In genomic region chr3:173743111-173743510, GRCh38 we compare ENCODE assay signal across 18 cellular contexts.
DNase-seq lines count a peak whose midpoint lies in the region; ATAC-seq, FAIRE-seq and TF ChIP-seq lines count a peak whose summit lies in the region.
"Had no signal": no experiment of that assay in that cellular context is flagged by ENCODE, and none has a peak within 500 bp of the region (broad histone marks: within the 10 kb centered on the region; RNA-seq: fewer than 3 reads in every experiment).

No MANE protein-coding gene starts in this region.

- H2AFZ ChIP-seq in KMS-11 (ENCODE audit: low read depth) (peak overlapping the region; percentile 10; the same call in 1 of the 2 replicates), smooth muscle cell (ENCODE audit: low read depth) (peak overlapping the region; percentile 88)

- no peak overlapping the region for H3K4me3 ChIP-seq in KMS-11 (IDR thresholded peaks at IDR 0.05; ENCODE audit: insufficient read depth, low read depth, low read length)
- H3K4me3 ChIP-seq in SJSA1 = no peak overlapping the region
- H3K4me3 ChIP-seq in smooth muscle cell = no peak overlapping the region

- no peak for FAIRE-seq in GM12892 (lab: Jason Lieb, UNC)

- no peak for ATAC-seq in HG03159 (IDR thresholded peaks at IDR 0.05; ENCODE audit: unreplicated experiment)
- ATAC-seq: activated T-cell treated with anti-CD3 and anti-CD28 coated beads, Interleukin-2, amount 50 U/mL, for 72 hours; left ventricle myocardium superior had no signal

- H3K4me1 ChIP-seq in KMS-11 (ENCODE audit: low read depth, poor library complexity, severe bottlenecking) = peaks cover 14% of the 10 kb centered on the region
- H3K4me1 ChIP-seq in SJSA1 (replicated peaks) = peaks cover 71% of the 10 kb centered on the region
- H3K4me1 ChIP-seq in smooth muscle cell (ENCODE audit: low read depth) = peaks cover 10% of the 10 kb centered on the region
- H3K4me1 ChIP-seq: testis had no signal

- no peaks in the 10 kb centered on the region for H4K20me1 ChIP-seq in KMS-11 (ENCODE audit: insufficient read depth)
- H4K20me1 ChIP-seq in smooth muscle cell (ENCODE audit: low read depth) = no peaks in the 10 kb centered on the region

- H3K79me2 ChIP-seq in KMS-11 (ENCODE audit: insufficient read depth, low read depth) (no peaks in the 10 kb centered on the region), smooth muscle cell (ENCODE audit: low read depth) (no peaks in the 10 kb centered on the region)

- TF ChIP-seq CTCF in KMS-11 (conservative IDR thresholded peaks at IDR 0.05; ENCODE audit: low read depth, low read length) (no peak), smooth muscle cell (IDR thresholded peaks at IDR 0.05; ENCODE audit: borderline replicate concordance, insufficient read depth, poor library complexity, severe bottlenecking) (no peak)

- H3F3A ChIP-seq in smooth muscle cell (ENCODE audit: low read depth) = no peaks in the 10 kb centered on the region

- no peaks in the 10 kb centered on the region for H3K9me3 ChIP-seq in SJSA1 (replicated peaks)
- H3K9me3 ChIP-seq in smooth muscle cell (replicated peaks; ENCODE audit: low read depth) = no peaks in the 10 kb centered on the region
- H3K9me3 ChIP-seq: testis had no signal

- no peak for TF ChIP-seq POLR2A in GM12892 (IDR thresholded peaks at IDR 0.05; ENCODE audit: low read depth, low read length)

- H3K36me3 ChIP-seq in KMS-11 (ENCODE audit: insufficient read depth) = no peaks in the 10 kb centered on the region
- no peaks in the 10 kb centered on the region for H3K36me3 ChIP-seq in SJSA1
- H3K36me3 ChIP-seq in smooth muscle cell (ENCODE audit: low read depth) = no peaks in the 10 kb centered on the region

- H3K27ac ChIP-seq in KMS-11 (no peak overlapping the region), SJSA1 (peak overlapping the region; percentile 17), epithelial cell of prostate (peak overlapping the region; percentile 35), smooth muscle cell (ENCODE audit: low read depth) (peak overlapping the region; percentile 66)
- H3K27ac ChIP-seq: testis had no signal

- 67% methylated on average over 3 of the region's 3 CpGs for WGBS in smooth muscle cell (ENCODE audit: low lambda C conversion rate)

- no peak overlapping the region for H3K9ac ChIP-seq in KMS-11
- H3K9ac ChIP-seq in smooth muscle cell (ENCODE audit: low read depth) = no peak overlapping the region

- H3K4me2 ChIP-seq in KMS-11 (peak overlapping the region; percentile 36; the same call in 1 of the 2 replicates), smooth muscle cell (peak overlapping the region; percentile 54)

- no peak for DNase-seq in SJSA1 (ENCODE audit: low read depth in 1 of 2, low spot score in 2 of 2)
- DNase-seq in epithelial cell of prostate (ENCODE audit: low read depth, low spot score) = no peak
- no peak for DNase-seq in smooth muscle cell (lab: John Stamatoyannopoulos, UW; ENCODE audit: unreplicated experiment)
- DNase-seq in NCI-H526 (lab: John Stamatoyannopoulos, UW) = no peak
- DNase-seq in GM12892 (ENCODE audit: insufficient read length) = no peak
- DNase-seq: activated CD4-positive, CD25-positive, alpha-beta regulatory T cell; activated naive CD8-positive, alpha-beta T cell treated with anti-CD3 and anti-CD28 coated beads, Interleukin-2, amount 10 ng/mL, durations not matched to agents 7 days and 5 days; activated T-cell treated with anti-CD3 and anti-CD28 coated beads, Interleukin-2, amount 50 U/mL, for 72 hours; cerebellar nuclear complex; KG1; left ventricle myocardium superior; NCI-H1417 treated with DMSO at 0.1 percent for 48 hours; SHP77 treated with DMSO at 0.1 percent for 48 hours; stimulated activated CD4-positive, alpha-beta T cell treated with anti-CD3 and anti-CD28 coated beads, Interleukin-4, amount 100 ng/mL, for 24 hours; T-helper 2 cell; testis had no signal

- H3K27me3 ChIP-seq in KMS-11 (ENCODE audit: insufficient read depth, low read depth) = no peaks in the 10 kb centered on the region
- H3K27me3 ChIP-seq in SJSA1 (replicated peaks) = no peaks in the 10 kb centered on the region
- no peaks in the 10 kb centered on the region for H3K27me3 ChIP-seq in smooth muscle cell (ENCODE audit: low read depth)
- H3K27me3 ChIP-seq: testis had no signal
